Comparison of ENCODE assay signal across 1 cellular context in the genomic region with DNA sequence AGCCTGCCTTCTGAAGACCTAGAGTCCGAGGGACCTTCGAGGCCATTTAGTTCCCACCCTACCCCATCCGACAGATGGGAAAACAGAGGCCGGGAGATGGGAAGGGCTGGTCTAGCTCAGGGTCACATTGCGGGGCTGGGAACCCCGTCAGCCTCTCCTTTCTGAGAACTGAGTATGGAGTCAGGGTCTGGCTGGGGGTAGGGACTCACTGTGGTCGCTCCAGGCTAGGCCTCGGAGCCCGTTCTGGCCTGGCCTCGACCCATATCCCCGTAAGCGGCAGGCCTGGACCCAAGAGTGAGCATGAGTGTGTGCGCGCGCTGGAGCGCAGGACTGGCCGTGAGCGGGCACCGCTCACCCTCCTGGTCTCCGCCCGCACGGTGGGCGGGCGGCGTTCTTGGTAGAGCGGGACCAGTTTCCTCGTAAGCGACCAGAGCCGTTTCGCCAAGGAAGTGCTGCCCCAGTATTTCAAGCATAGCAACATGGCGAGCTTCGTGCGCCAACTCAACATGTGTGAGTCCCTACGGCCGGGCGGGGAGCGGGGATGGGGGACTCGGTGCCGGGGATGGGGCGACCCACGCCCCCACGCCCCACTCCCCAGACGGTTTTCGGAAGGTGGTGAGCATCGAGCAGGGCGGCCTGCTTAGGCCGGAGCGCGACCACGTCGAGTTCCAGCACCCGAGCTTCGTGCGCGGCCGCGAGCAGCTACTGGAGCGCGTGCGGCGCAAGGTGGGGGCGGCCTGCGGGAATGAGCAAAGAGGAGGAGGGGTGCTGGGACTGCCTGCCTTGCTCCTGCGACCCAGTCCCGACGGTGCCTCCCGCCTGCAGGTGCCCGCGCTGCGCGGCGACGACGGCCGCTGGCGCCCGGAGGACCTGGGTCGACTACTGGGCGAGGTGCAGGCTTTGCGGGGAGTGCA.
TF ChIP-seq lines count a peak whose summit lies in the region.

No MANE protein-coding gene starts in this region.

TF ChIP-seq in H1, 55 proteins besides CTCF, POLR2A, EP300 and RAD21:
- TF ChIP-seq BACH1 (IDR thresholded peaks at IDR 0.05; ENCODE audit: low read length), result no peak
- peak; percentile 78 for TF ChIP-seq E2F6 (IDR thresholded peaks at IDR 0.05)
- no peak for TF ChIP-seq SP1 (IDR thresholded peaks at IDR 0.05; ENCODE audit: low read depth, low read length)
- TF ChIP-seq EZH2 (IDR thresholded peaks at IDR 0.05; ENCODE audit: low read depth, low read length, severe bottlenecking), result peak; percentile 97
- no peak for TF ChIP-seq POU5F1 (IDR thresholded peaks at IDR 0.05; ENCODE audit: low read depth, low read length)
- TF ChIP-seq RBBP5 (IDR thresholded peaks at IDR 0.05; ENCODE audit: borderline replicate concordance, low read depth, low read length), result 0 out of 2 replicates have a peak, but pooled peaks have one; percentile 38
- TF ChIP-seq KDM4A (IDR thresholded peaks at IDR 0.05; ENCODE audit: low read depth, low read length, severe bottlenecking), result peak; percentile 65
- peak; percentile 89 for TF ChIP-seq RNF2 (IDR thresholded peaks at IDR 0.05; ENCODE audit: borderline replicate concordance, low read depth, low read length, missing control alignments, poor library complexity, severe bottlenecking)
- TF ChIP-seq CBX5 (IDR thresholded peaks at IDR 0.05; ENCODE audit: low read depth, low read length), result no peak
- no peak for TF ChIP-seq KDM5A (IDR thresholded peaks at IDR 0.05; ENCODE audit: low read length)
- peak; percentile 99 for TF ChIP-seq SUZ12 (IDR thresholded peaks at IDR 0.05; ENCODE audit: low read length)
- peak; percentile 86 for TF ChIP-seq KDM1A (IDR thresholded peaks at IDR 0.05; ENCODE audit: borderline replicate concordance, low read length)
- TF ChIP-seq, protein P1, sequence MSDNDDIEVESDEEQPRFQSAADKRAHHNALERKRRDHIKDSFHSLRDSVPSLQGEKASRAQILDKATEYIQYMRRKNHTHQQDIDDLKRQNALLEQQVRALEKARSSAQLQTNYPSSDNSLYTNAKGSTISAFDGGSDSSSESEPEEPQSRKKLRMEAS (IDR thresholded peaks at IDR 0.05), result peak; percentile 90
- TF ChIP-seq CHD1 (IDR thresholded peaks at IDR 0.05; ENCODE audit: low read depth, low read length), result no peak
- TF ChIP-seq ASH2L (IDR thresholded peaks at IDR 0.05; ENCODE audit: low read length), result peak; percentile 27
